Comparison of ENCODE assay signal across 8 cellular contexts in the genomic region with DNA sequence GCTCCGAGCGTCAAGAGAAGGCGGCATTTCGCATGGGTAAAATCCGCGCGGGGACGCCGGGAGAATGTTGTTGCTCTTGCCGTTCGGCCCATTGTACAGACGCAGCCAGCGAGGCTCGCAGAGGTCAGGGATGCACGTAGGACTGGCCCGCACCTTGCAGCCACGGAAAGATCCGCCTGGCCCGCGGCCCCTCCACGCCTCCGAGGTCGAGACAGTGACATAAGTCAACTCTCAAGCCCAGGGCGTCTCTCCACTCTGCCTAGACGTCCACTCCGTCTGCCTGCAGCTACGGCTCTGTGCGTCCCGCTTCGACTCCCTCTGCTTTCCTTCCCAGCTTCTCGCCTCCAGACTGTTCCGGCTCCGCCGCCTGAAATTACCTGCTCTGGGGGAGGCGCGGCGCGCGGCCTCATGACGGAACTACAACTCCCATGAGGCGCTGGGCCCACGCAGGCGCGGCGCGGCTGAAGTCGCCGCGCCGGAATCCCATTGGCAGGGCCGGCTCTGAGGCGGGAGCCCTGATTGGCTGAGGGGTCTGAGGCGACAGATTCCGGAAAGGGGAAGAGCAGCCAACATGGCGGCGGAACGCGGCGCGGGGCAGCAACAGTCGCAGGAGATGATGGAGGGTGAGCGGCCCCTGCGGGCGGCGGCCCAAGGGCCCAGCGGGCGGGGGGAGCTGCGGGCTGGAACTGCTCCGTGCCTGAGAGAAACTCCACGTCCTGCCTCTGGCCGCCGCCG. TPM values are rescaled to one million over a fixed set of nuclear protein-coding genes. Genes with fewer than 3 reads are reported as not detected.
DNase-seq lines count a peak whose midpoint lies in the region; ATAC-seq and TF ChIP-seq lines count a peak whose summit lies in the region.

A gene with protein sequence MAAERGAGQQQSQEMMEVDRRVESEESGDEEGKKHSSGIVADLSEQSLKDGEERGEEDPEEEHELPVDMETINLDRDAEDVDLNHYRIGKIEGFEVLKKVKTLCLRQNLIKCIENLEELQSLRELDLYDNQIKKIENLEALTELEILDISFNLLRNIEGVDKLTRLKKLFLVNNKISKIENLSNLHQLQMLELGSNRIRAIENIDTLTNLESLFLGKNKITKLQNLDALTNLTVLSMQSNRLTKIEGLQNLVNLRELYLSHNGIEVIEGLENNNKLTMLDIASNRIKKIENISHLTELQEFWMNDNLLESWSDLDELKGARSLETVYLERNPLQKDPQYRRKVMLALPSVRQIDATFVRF (plus strand): TSS at position 543 of the 735 bp plus-strand sequence. CDS start 29 bp downstream, at position 572.

- H3K4me3 Mint-ChIP-seq in activated T-cell treated with anti-CD3 and anti-CD28 coated beads, Interleukin-2, amount 50 U/mL, for 24 hours: peak within 1 kb of the TSS; percentile 92

- peak; percentile 88 for DNase-seq in DMS79 (lab: John Stamatoyannopoulos, UW)
- peak; percentile 97 for DNase-seq in KBM-7
- peak; percentile 94 for DNase-seq in activated T-cell treated with anti-CD3 and anti-CD28 coated beads, Interleukin-2, amount 50 U/mL, for 24 hours
- DNase-seq in erythroblast (lab: John Stamatoyannopoulos, UW): peak; percentile 95 to 97
- peak; percentile 86 for DNase-seq in stimulated activated CD8-positive, alpha-beta memory T cell treated with anti-CD3 and anti-CD28 coated beads, Interleukin-7, amount 100 ng/mL, for 24 hours (ENCODE audit: low read depth)

- peak within 1 kb of the TSS; percentile 94 to 96 for H3K4me3 ChIP-seq in muscle layer of colon (ENCODE audit: low read depth in 1 of 2, low read length in 2 of 2)

- no peaks in the 10 kb centered on the region for H3K27me3 Mint-ChIP-seq in activated T-cell treated with anti-CD3 and anti-CD28 coated beads, Interleukin-2, amount 50 U/mL, for 24 hours

- peak; percentile 62 for ATAC-seq in GM21717 (IDR thresholded peaks at IDR 0.05; ENCODE audit: unreplicated experiment)

- peaks cover 43% of the 10 kb centered on the region for H3K36me3 Mint-ChIP-seq in activated T-cell treated with anti-CD3 and anti-CD28 coated beads, Interleukin-2, amount 50 U/mL, for 24 hours (ENCODE audit: low read depth)

- H3K36me3 ChIP-seq in muscle layer of colon (ENCODE audit: insufficient read depth, low read length): peaks cover 11% of the 10 kb centered on the region

- TF ChIP-seq POLR2A in erythroblast (IDR thresholded peaks at IDR 0.05; ENCODE audit: low read length): peak; percentile 69

- H3K9me3 ChIP-seq in muscle layer of colon (ENCODE audit: low read length): no peaks in the 10 kb centered on the region

- H3K9me3 Mint-ChIP-seq in activated T-cell treated with anti-CD3 and anti-CD28 coated beads, Interleukin-2, amount 50 U/mL, for 24 hours: no peaks in the 10 kb centered on the region

- H3K27ac ChIP-seq in muscle layer of colon (ENCODE audit: low read depth, low read length): peak within 1 kb of the TSS; percentile 84

- peaks cover 25% of the 10 kb centered on the region for H3K4me1 ChIP-seq in muscle layer of colon (ENCODE audit: insufficient read depth, low read length)

- in situ Hi-C loops in KBM-7 (cut with MboI; ENCODE audit: low pct_unique_long_range_greater_than_20kb, low sequenced_read_pairs): no loop called here

- peak within 1 kb of the TSS; percentile 32 for H3K9ac ChIP-seq in muscle layer of colon (ENCODE audit: low read length)

- H3K27me3 ChIP-seq in muscle layer of colon (ENCODE audit: control insufficient read depth in 1 of 2, insufficient read depth in 2 of 2, low read length in 2 of 2): no peaks in the 10 kb centered on the region

- peak within 1 kb of the TSS; percentile 96 for H3K27ac Mint-ChIP-seq in activated T-cell treated with anti-CD3 and anti-CD28 coated beads, Interleukin-2, amount 50 U/mL, for 24 hours

- H3K4me1 Mint-ChIP-seq in activated T-cell treated with anti-CD3 and anti-CD28 coated beads, Interleukin-2, amount 50 U/mL, for 24 hours (ENCODE audit: low read depth): peaks cover 60% of the 10 kb centered on the region

TF ChIP-seq in PFSK-1, 5 proteins besides CTCF, POLR2A, EP300 and RAD21:
- TF ChIP-seq POLR2AphosphoS5 (IDR thresholded peaks at IDR 0.05; ENCODE audit: low read depth, low read length): peak; percentile 58; the same call in 1 of the 2 replicates
- no peak for TF ChIP-seq SIN3A (IDR thresholded peaks at IDR 0.05; ENCODE audit: borderline replicate concordance, insufficient read depth, low read length)
- 0 out of 2 replicates have a peak, but pooled peaks have one; percentile 71 for TF ChIP-seq TAF1 (IDR thresholded peaks at IDR 0.05; ENCODE audit: borderline replicate concordance, insufficient read depth, low read length)
- TF ChIP-seq FOXP2 (optimal IDR thresholded peaks at IDR 0.05; ENCODE audit: borderline replicate concordance, extremely low read depth, extremely low read length, insufficient read depth): peak; percentile 10
- TF ChIP-seq, protein P1, sequence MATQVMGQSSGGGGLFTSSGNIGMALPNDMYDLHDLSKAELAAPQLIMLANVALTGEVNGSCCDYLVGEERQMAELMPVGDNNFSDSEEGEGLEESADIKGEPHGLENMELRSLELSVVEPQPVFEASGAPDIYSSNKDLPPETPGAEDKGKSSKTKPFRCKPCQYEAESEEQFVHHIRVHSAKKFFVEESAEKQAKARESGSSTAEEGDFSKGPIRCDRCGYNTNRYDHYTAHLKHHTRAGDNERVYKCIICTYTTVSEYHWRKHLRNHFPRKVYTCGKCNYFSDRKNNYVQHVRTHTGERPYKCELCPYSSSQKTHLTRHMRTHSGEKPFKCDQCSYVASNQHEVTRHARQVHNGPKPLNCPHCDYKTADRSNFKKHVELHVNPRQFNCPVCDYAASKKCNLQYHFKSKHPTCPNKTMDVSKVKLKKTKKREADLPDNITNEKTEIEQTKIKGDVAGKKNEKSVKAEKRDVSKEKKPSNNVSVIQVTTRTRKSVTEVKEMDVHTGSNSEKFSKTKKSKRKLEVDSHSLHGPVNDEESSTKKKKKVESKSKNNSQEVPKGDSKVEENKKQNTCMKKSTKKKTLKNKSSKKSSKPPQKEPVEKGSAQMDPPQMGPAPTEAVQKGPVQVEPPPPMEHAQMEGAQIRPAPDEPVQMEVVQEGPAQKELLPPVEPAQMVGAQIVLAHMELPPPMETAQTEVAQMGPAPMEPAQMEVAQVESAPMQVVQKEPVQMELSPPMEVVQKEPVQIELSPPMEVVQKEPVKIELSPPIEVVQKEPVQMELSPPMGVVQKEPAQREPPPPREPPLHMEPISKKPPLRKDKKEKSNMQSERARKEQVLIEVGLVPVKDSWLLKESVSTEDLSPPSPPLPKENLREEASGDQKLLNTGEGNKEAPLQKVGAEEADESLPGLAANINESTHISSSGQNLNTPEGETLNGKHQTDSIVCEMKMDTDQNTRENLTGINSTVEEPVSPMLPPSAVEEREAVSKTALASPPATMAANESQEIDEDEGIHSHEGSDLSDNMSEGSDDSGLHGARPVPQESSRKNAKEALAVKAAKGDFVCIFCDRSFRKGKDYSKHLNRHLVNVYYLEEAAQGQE (IDR thresholded peaks at IDR 0.05; ENCODE audit: insufficient read depth in 1 of 2, low read depth in 2 of 2, low read length in 2 of 2): no peak
TF ChIP-seq in PFSK-1: peak in this region for 3.

RNA-seq across cellular contexts. Expression of the gene that starts here (rescaled TPM):
- 142 TPM for polyA plus RNA-seq in PFSK-1 (2012; ENCODE audit: insufficient read length, low read depth)

Comparison
In these comparisons a context has a peak if more than half of its experiments do, and no peak if none do; other contexts are left out.
1. Peak in every context shown above with its lines: DNase-seq, ATAC-seq, H3K4me3 ChIP-seq and H3K27ac ChIP-seq.